Comparison of ENCODE assay signal across 19 cellular contexts in the genomic region with DNA sequence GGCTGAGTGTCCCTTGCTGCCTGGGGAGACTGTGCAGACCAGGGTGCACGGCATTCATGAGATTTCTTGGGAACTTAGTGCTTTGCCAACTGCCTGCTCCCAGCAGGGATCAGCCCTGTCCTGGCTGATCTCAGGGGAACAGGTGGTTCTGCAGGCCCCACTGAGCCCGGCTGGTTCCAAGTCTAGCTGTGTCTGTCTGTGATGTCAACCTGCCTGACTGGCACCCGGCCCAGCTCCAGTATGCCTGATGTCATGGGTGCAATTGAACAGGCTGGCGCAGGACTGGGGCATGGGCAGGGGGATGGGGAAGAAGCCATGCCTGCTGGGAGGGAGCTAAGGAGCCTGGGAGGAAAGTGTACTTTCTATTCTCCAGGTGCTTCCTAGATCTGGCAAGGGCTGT.
A peak's percentile ranks its signal among the peaks of the same experiment; 100 is the strongest.
DNase-seq lines count a peak whose midpoint lies in the region; ATAC-seq lines count a peak whose summit lies in the region.
"Had no signal": no experiment of that assay in that cellular context is flagged by ENCODE, and none has a peak within 500 bp of the region (broad histone marks: within the 10 kb centered on the region; RNA-seq: fewer than 3 reads in every experiment).

No MANE protein-coding gene starts in this region.

- no peak for ATAC-seq in HG03045 (IDR thresholded peaks at IDR 0.05; ENCODE audit: unreplicated experiment)
- ATAC-seq: Panc1; sciatic nerve; stimulated activated naive CD8-positive, alpha-beta T cell treated with anti-CD3 and anti-CD28 coated beads, Interleukin-15, amount 100 ng/mL, for 72 hours had no signal

- DNase-seq in D341Med (ENCODE audit: low spot score) (peak; percentile 74), NCI-H1694 (lab: John Stamatoyannopoulos, UW) (peak; percentile 92), NCI-H524 (lab: John Stamatoyannopoulos, UW) (peak; percentile 90 to 93), dermis microvascular lymphatic vessel endothelial cell (ENCODE audit: low read depth in 2 of 2) (peak; percentile 4 to 15), NCI-H748 treated with DMSO at 0.1 percent for 48 hours (lab: John Stamatoyannopoulos, UW) (no peak), kidney glomerular epithelial cell (lab: John Stamatoyannopoulos, UW) (no peak)
- DNase-seq in stimulated activated naive CD4-positive, alpha-beta T cell treated with Interleukin-2 at 50 U/mL for 16 hours (lab: John Stamatoyannopoulos, UW): no peak
- DNase-seq: activated CD4-positive, alpha-beta T cell treated with anti-CD3 and anti-CD28 coated beads for 48 hours; activated naive CD4-positive, alpha-beta T cell treated with anti-CD3 and anti-CD28 coated beads, Interleukin-2, amount 50 U/mL, for 16 hours; CD4-positive, alpha-beta memory T cell; DMS79; mammary epithelial cell; NCI-H1417 treated with DMSO at 0.1 percent for 48 hours; NCI-H226; stimulated activated naive CD8-positive, alpha-beta T cell treated with anti-CD3 and anti-CD28 coated beads, Interleukin-15, amount 100 ng/mL, for 72 hours; transverse colon had no signal

Comparison
In these comparisons a context has a peak if more than half of its experiments do, and no peak if none do; other contexts are left out.
1. DNase-seq: peak in D341Med (single experiment), NCI-H1694 (single experiment), NCI-H524 (2 of 2) and dermis microvascular lymphatic vessel endothelial cell (2 of 2); none in NCI-H748 treated with DMSO at 0.1 percent for 48 hours (single experiment), kidney glomerular epithelial cell (single experiment) and stimulated activated naive CD4-positive, alpha-beta T cell treated with Interleukin-2 at 50 U/mL for 16 hours (single experiment).